In genomic region chr16:3654249-3654991, GRCh38 we compare ENCODE assay signal across 1 cellular context.
A peak's percentile ranks its signal among the peaks of the same experiment; 100 is the strongest.
TF ChIP-seq lines count a peak whose summit lies in the region.

Gene DNASE1 (plus strand): TSS chr16:3654691. CDS start chr16:3655374, 683 bp downstream.

TF ChIP-seq in HepG2, 621 proteins besides CTCF, POLR2A, EP300 and RAD21 (continued from another document and continues in another):
- TF ChIP-seq ZXDC (CRISPR knock-in tag; IDR thresholded peaks at IDR 0.05) (no peak), SETDB1 (CRISPR knock-in tag; IDR thresholded peaks at IDR 0.05; ENCODE audit: borderline replicate concordance) (no peak), RORA (CRISPR knock-in tag; IDR thresholded peaks at IDR 0.05) (no peak), ZNF766 (CRISPR knock-in tag; IDR thresholded peaks at IDR 0.05; ENCODE audit: borderline replicate concordance) (no peak; the same call in 1 of the 2 replicates), ZMYM2 (CRISPR knock-in tag; IDR thresholded peaks at IDR 0.05) (no peak), ARNTL (CRISPR knock-in tag; IDR thresholded peaks at IDR 0.05) (peak; percentile 74; the same call in 1 of the 2 replicates), JUND (CRISPR knock-in tag; IDR thresholded peaks at IDR 0.05) (no peak), ZNF629 (CRISPR knock-in tag; conservative IDR thresholded peaks at IDR 0.05) (no peak), ZSCAN9 (CRISPR knock-in tag; IDR thresholded peaks at IDR 0.05; ENCODE audit: borderline replicate concordance) (no peak; the same call in 1 of the 2 replicates), KLF11 (CRISPR knock-in tag; IDR thresholded peaks at IDR 0.05) (no peak), CENPT (CRISPR knock-in tag; IDR thresholded peaks at IDR 0.05; ENCODE audit: low read depth) (no peak), ATF6 (CRISPR knock-in tag; conservative IDR thresholded peaks at IDR 0.05) (no peak), SOX13 (IDR thresholded peaks at IDR 0.05) (peak; percentile 67), SOX13 (CRISPR knock-in tag; conservative IDR thresholded peaks at IDR 0.05 in 1 of 2, IDR thresholded peaks at IDR 0.05 in 1 of 2) (peak in 1 of 2 experiments; percentile 75; a peak in 2 of 4 replicates), SMARCC2 (IDR thresholded peaks at IDR 0.05) (no peak), ZNF296 (CRISPR knock-in tag; conservative IDR thresholded peaks at IDR 0.05) (no peak), ZNF784 (CRISPR knock-in tag; IDR thresholded peaks at IDR 0.05; ENCODE audit: borderline replicate concordance) (0 out of 2 replicates have a peak, but pooled peaks have one; percentile 49), GTF2F1 (IDR thresholded peaks at IDR 0.05; ENCODE audit: low read length) (no peak), ZNF597 (CRISPR knock-in tag; IDR thresholded peaks at IDR 0.05) (no peak), KLF16 (CRISPR knock-in tag; IDR thresholded peaks at IDR 0.05) (peak in 1 of 2 experiments; percentile 69; a peak in 1 of 4 replicates), SMAD3 (CRISPR knock-in tag; IDR thresholded peaks at IDR 0.05) (peak; percentile 80), ZNF34 (CRISPR knock-in tag; IDR thresholded peaks at IDR 0.05; ENCODE audit: borderline replicate concordance) (no peak), ZNF557 (CRISPR knock-in tag; IDR thresholded peaks at IDR 0.05) (no peak), SRY (CRISPR knock-in tag; IDR thresholded peaks at IDR 0.05) (no peak), ZNF232 (CRISPR knock-in tag; IDR thresholded peaks at IDR 0.05; ENCODE audit: borderline replicate concordance) (no peak), ZNF3 (CRISPR knock-in tag; IDR thresholded peaks at IDR 0.05) (no peak), RBFOX2 (IDR thresholded peaks at IDR 0.05; ENCODE audit: low read depth, low read length) (no peak), ZNF17 (CRISPR knock-in tag; IDR thresholded peaks at IDR 0.05) (no peak), TMF1 (CRISPR knock-in tag; IDR thresholded peaks at IDR 0.05; ENCODE audit: low read depth) (no peak), ZNF256 (CRISPR knock-in tag; conservative IDR thresholded peaks at IDR 0.05) (no peak), ZSCAN12 (CRISPR knock-in tag; IDR thresholded peaks at IDR 0.05) (no peak), ZNF703 (CRISPR knock-in tag; IDR thresholded peaks at IDR 0.05; ENCODE audit: borderline replicate concordance) (no peak), KDM4B (CRISPR knock-in tag; IDR thresholded peaks at IDR 0.05) (no peak), ETV5 (CRISPR knock-in tag; IDR thresholded peaks at IDR 0.05; ENCODE audit: borderline replicate concordance) (peak; percentile 26; the same call in 1 of the 2 replicates), CENPBD1 (CRISPR knock-in tag; IDR thresholded peaks at IDR 0.05; ENCODE audit: borderline replicate concordance, low read depth) (no peak), ZNF337 (CRISPR knock-in tag; IDR thresholded peaks at IDR 0.05; ENCODE audit: borderline replicate concordance, low read depth) (no peak), ZNF891 (CRISPR knock-in tag; IDR thresholded peaks at IDR 0.05) (peak; percentile 79; the same call in 1 of the 2 replicates), ZFP41 (CRISPR knock-in tag; IDR thresholded peaks at IDR 0.05; ENCODE audit: borderline replicate concordance) (no peak), ZNF558 (CRISPR knock-in tag; IDR thresholded peaks at IDR 0.05; ENCODE audit: borderline replicate concordance) (no peak), POGK (CRISPR knock-in tag; conservative IDR thresholded peaks at IDR 0.05) (peak; percentile 59; the same call in 1 of the 2 replicates), ZMYM3 (CRISPR knock-in tag; IDR thresholded peaks at IDR 0.05) (peak; percentile 78), ZNF713 (CRISPR knock-in tag; IDR thresholded peaks at IDR 0.05) (no peak), ZFYVE20 (CRISPR knock-in tag; IDR thresholded peaks at IDR 0.05; ENCODE audit: borderline replicate concordance, low read depth) (no peak), HOXA5 (CRISPR knock-in tag; IDR thresholded peaks at IDR 0.05) (no peak), ZNF83 (CRISPR knock-in tag; IDR thresholded peaks at IDR 0.05; ENCODE audit: borderline replicate concordance) (no peak), MLLT10 (CRISPR knock-in tag; IDR thresholded peaks at IDR 0.05) (no peak), CREB3 (CRISPR knock-in tag; IDR thresholded peaks at IDR 0.05) (no peak), XBP1 (CRISPR knock-in tag; IDR thresholded peaks at IDR 0.05) (no peak), NR3C1 (CRISPR knock-in tag; IDR thresholded peaks at IDR 0.05) (no peak), ZNF580 (CRISPR knock-in tag; IDR thresholded peaks at IDR 0.05; ENCODE audit: borderline replicate concordance, low read depth) (peak; percentile 68; the same call in 1 of the 2 replicates), ZNF451 (CRISPR knock-in tag; IDR thresholded peaks at IDR 0.05) (peak; percentile 53; the same call in 1 of the 2 replicates), AKNA (CRISPR knock-in tag; IDR thresholded peaks at IDR 0.05; ENCODE audit: borderline replicate concordance) (no peak), SIN3B (IDR thresholded peaks at IDR 0.05; ENCODE audit: low read length) (no peak), STAG1 (CRISPR knock-in tag; IDR thresholded peaks at IDR 0.05) (peak; percentile 74), SALL2 (CRISPR knock-in tag; IDR thresholded peaks at IDR 0.05) (no peak), XRCC5 (optimal IDR thresholded peaks at IDR 0.05; ENCODE audit: low read length) (peak; percentile 95), ZNF839 (CRISPR knock-in tag; IDR thresholded peaks at IDR 0.05; ENCODE audit: borderline replicate concordance) (no peak), TAF1 (CRISPR knock-in tag; IDR thresholded peaks at IDR 0.05) (no peak), ZSCAN25 (CRISPR knock-in tag; IDR thresholded peaks at IDR 0.05) (no peak), PHF21A (CRISPR knock-in tag; IDR thresholded peaks at IDR 0.05) (peak; percentile 86; the same call in 1 of the 2 replicates), NFE2L1 (CRISPR knock-in tag; IDR thresholded peaks at IDR 0.05; ENCODE audit: borderline replicate concordance) (no peak)
